In genomic region chr16:30370444-30371247, GRCh38 we compare ENCODE assay signal across 8 cellular contexts. TPM values are rescaled to one million over a fixed set of nuclear protein-coding genes. Genes with fewer than 3 reads are reported as not detected.
DNase-seq lines count a peak whose midpoint lies in the region; ATAC-seq, FAIRE-seq and TF ChIP-seq lines count a peak whose summit lies in the region.

A gene with protein sequence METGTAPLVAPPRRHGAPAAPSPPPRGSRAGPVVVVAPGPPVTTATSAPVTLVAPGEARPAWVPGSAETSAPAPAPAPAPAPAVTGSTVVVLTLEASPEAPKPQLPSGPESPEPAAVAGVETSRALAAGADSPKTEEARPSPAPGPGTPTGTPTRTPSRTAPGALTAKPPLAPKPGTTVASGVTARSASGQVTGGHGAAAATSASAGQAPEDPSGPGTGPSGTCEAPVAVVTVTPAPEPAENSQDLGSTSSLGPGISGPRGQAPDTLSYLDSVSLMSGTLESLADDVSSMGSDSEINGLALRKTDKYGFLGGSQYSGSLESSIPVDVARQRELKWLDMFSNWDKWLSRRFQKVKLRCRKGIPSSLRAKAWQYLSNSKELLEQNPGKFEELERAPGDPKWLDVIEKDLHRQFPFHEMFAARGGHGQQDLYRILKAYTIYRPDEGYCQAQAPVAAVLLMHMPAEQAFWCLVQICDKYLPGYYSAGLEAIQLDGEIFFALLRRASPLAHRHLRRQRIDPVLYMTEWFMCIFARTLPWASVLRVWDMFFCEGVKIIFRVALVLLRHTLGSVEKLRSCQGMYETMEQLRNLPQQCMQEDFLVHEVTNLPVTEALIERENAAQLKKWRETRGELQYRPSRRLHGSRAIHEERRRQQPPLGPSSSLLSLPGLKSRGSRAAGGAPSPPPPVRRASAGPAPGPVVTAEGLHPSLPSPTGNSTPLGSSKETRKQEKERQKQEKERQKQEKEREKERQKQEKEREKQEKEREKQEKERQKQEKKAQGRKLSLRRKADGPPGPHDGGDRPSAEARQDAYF (minus strand): TSS chr16:30370494. CDS start chr16:30370183, 311 bp downstream.

- peak; percentile 100 for FAIRE-seq in islet of Langerhans (lab: Jason Lieb, UNC)

- DNase-seq in AG09319 (ENCODE audit: extremely low read depth, low read depth) (peak; percentile 100), GM19238 (ENCODE audit: insufficient read length, low spot score) (peak; percentile 95), NCI-H510A (lab: John Stamatoyannopoulos, UW) (peak; percentile 99), cerebellum (ENCODE audit: low spot score) (peak; percentile 98)
- peak; percentile 97 to 98 for DNase-seq in activated CD4-positive, alpha-beta T cell treated with anti-CD3 and anti-CD28 coated beads for 24 hours (ENCODE audit: low read depth in 2 of 2)
- peak; percentile 99 for DNase-seq in stimulated activated CD4-positive, alpha-beta T cell treated with anti-CD3 and anti-CD28 coated beads, Interleukin-12 subunit alpha, Interleukin-12 subunit beta, amount 100 ng/mL, for 24 hours (ENCODE audit: low read depth in 2 of 2)

- peak; percentile 14 for TF ChIP-seq CTCF in AG09319 (IDR thresholded peaks at IDR 0.05; ENCODE audit: low read depth, low read length)

- ATAC-seq in HG03439 (IDR thresholded peaks at IDR 0.05; ENCODE audit: unreplicated experiment), result peak; percentile 75

RNA-seq across cellular contexts. Expression of the gene that starts here (rescaled TPM):
- total RNA-seq in cerebellum, result 20.5 TPM

Comparison
In these comparisons a context has a peak if more than half of its experiments do, and no peak if none do; other contexts are left out.
1. Peak in every context shown above with its lines: DNase-seq and ATAC-seq.